In the genomic region with DNA sequence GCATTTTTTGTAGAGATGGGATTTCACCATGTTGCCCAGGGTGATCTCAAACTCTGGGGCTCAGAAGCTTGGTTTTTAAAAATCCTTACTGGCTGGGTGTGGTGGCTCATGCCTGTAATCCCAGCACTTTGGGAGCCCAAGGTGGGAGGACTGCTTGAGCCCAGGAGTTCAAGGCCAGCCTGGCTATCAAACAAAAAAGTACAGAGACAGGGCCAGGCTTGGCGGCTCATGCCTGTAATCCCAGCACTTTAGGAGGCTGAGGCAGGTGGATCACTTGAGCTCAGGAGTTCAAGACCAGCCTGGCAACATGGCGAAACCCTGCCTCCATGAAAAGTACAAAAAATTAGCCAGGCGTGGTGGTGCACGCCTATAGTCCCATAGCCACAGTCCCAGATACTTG, we compare ENCODE assay signal across 1 cellular context.
DNase-seq lines count a peak whose midpoint lies in the region; ATAC-seq, FAIRE-seq and TF ChIP-seq lines count a peak whose summit lies in the region.
"Not testable (repeated sequence)": the region's sequence is repeated elsewhere in the genome, so short reads cannot be mapped to it uniquely, and the experiment has no call there.

No MANE protein-coding gene starts in this region.

- H4K20me1 ChIP-seq in HepG2 (ENCODE audit: insufficient read depth, low read length) = not testable (repeated sequence)

- WGBS in HepG2 (ENCODE audit: low lambda C conversion rate) = 92% methylated on average over 3 of the region's 4 CpGs

- not testable (repeated sequence) for TF ChIP-seq CTCF in HepG2 (CRISPR knock-in tag; IDR thresholded peaks at IDR 0.05)

- in situ Hi-C loops in HepG2 (cut with HindIII; ENCODE audit: extremely low pct_ligation_motif_present, low pct_unique_long_range_greater_than_20kb) = not testable (repeated sequence)

- H3K9me3 ChIP-seq in HepG2 (ENCODE audit: low read length) = not testable (repeated sequence)

- not testable (repeated sequence) for H3K27me3 ChIP-seq in HepG2 (ENCODE audit: control insufficient read depth in 1 of 2, insufficient read depth in 2 of 2, low read length in 2 of 2)

- POLR2A ChIA-PET in HepG2 (lab: Yijun Ruan, JAX) = interaction anchor here (1.5 kb wide), 1 partner anchor 209 kb away, joined by 7 read pairs; no protein-coding TSS in a partner anchor

- peaks cover 52% of the 10 kb centered on the region for H3K4me1 ChIP-seq in HepG2 (ENCODE audit: insufficient read depth, low read length)

- ATAC-seq in HepG2 = not testable (repeated sequence)

- not testable (repeated sequence) for TF ChIP-seq POLR2A in HepG2 (IDR thresholded peaks at IDR 0.05; ENCODE audit: insufficient read depth in 1 of 2, low read depth in 2 of 2, low read length in 2 of 2)

- not testable (repeated sequence) for H3K27ac ChIP-seq in HepG2 (ENCODE audit: extremely low read length, insufficient read depth, low read length)

- BruUV-seq in HepG2 (replicated peaks; lab: Mats Ljungman, UMichigan) = not testable (repeated sequence)

- not testable (repeated sequence) for H3K4me3 ChIP-seq in HepG2 (replicated peaks in 1 of 3; ENCODE audit: insufficient read depth in 1 of 3, low read depth in 2 of 3, low read length in 3 of 3)

- not testable (repeated sequence) for DNase-seq in HepG2 (ENCODE audit: low spot score)

- not testable (repeated sequence) for H3K9ac ChIP-seq in HepG2 (ENCODE audit: insufficient read depth, low read depth, low read length)

- CTCF ChIA-PET in HepG2 (lab: Yijun Ruan, JAX; ENCODE audit: low intra/inter-chr PET ratio, low total read pairs) = not testable (repeated sequence)

- peaks cover 15% of the 10 kb centered on the region for H3K79me2 ChIP-seq in HepG2 (ENCODE audit: insufficient read depth, low read length)

- H3K36me3 ChIP-seq in HepG2 (replicated peaks in 1 of 2; ENCODE audit: control insufficient read depth in 1 of 2, insufficient read depth in 2 of 2, low read length in 2 of 2) = not testable (repeated sequence)

- intact Hi-C loops in HepG2 (cut with micrococcal nuclease; ENCODE audit: unreplicated experiment) = not testable (repeated sequence)

- not testable (repeated sequence) for FAIRE-seq in HepG2 (lab: Jason Lieb, UNC)

- H2AFZ ChIP-seq in HepG2 (ENCODE audit: low read length) = not testable (repeated sequence)

- TF ChIP-seq EP300 in HepG2 (IDR thresholded peaks at IDR 0.05; ENCODE audit: low read depth in 2 of 2, low read length in 2 of 2); HepG2 (CRISPR knock-in tag; IDR thresholded peaks at IDR 0.05; ENCODE audit: borderline replicate concordance): not testable (repeated sequence)

- H3K4me2 ChIP-seq in HepG2 (ENCODE audit: low read depth, low read length) = not testable (repeated sequence)

- not testable (repeated sequence) for TF ChIP-seq RAD21 in HepG2 (CRISPR knock-in tag; IDR thresholded peaks at IDR 0.05)

TF ChIP-seq in HepG2, 621 proteins besides CTCF, POLR2A, EP300 and RAD21:
- TF ChIP-seq ZNF460 (CRISPR knock-in tag; IDR thresholded peaks at IDR 0.05; ENCODE audit: borderline replicate concordance) (peak; percentile 54), HDAC2 (CRISPR knock-in tag; IDR thresholded peaks at IDR 0.05) (0 out of 2 replicates have a peak, but pooled peaks have one; percentile 16), SOX13 (CRISPR knock-in tag; conservative IDR thresholded peaks at IDR 0.05 in 1 of 2, IDR thresholded peaks at IDR 0.05 in 1 of 2) (0 out of 4 replicates have a peak, but pooled peaks of 1 of the 2 experiments have one; percentile 6), SALL1 (CRISPR knock-in tag; IDR thresholded peaks at IDR 0.05) (peak; percentile 20; the same call in 1 of the 2 replicates), SOX6 (CRISPR knock-in tag; IDR thresholded peaks at IDR 0.05) (0 out of 2 replicates have a peak, but pooled peaks have one; percentile 13), ZMYM2 (CRISPR knock-in tag; IDR thresholded peaks at IDR 0.05) (peak; percentile 43; the same call in 1 of the 2 replicates), ZNF263 (CRISPR knock-in tag; IDR thresholded peaks at IDR 0.05) (peak; percentile 89), ZMYM4 (CRISPR knock-in tag; IDR thresholded peaks at IDR 0.05) (peak; percentile 42; the same call in 1 of the 2 replicates)
- TF ChIP-seq, protein P1, sequence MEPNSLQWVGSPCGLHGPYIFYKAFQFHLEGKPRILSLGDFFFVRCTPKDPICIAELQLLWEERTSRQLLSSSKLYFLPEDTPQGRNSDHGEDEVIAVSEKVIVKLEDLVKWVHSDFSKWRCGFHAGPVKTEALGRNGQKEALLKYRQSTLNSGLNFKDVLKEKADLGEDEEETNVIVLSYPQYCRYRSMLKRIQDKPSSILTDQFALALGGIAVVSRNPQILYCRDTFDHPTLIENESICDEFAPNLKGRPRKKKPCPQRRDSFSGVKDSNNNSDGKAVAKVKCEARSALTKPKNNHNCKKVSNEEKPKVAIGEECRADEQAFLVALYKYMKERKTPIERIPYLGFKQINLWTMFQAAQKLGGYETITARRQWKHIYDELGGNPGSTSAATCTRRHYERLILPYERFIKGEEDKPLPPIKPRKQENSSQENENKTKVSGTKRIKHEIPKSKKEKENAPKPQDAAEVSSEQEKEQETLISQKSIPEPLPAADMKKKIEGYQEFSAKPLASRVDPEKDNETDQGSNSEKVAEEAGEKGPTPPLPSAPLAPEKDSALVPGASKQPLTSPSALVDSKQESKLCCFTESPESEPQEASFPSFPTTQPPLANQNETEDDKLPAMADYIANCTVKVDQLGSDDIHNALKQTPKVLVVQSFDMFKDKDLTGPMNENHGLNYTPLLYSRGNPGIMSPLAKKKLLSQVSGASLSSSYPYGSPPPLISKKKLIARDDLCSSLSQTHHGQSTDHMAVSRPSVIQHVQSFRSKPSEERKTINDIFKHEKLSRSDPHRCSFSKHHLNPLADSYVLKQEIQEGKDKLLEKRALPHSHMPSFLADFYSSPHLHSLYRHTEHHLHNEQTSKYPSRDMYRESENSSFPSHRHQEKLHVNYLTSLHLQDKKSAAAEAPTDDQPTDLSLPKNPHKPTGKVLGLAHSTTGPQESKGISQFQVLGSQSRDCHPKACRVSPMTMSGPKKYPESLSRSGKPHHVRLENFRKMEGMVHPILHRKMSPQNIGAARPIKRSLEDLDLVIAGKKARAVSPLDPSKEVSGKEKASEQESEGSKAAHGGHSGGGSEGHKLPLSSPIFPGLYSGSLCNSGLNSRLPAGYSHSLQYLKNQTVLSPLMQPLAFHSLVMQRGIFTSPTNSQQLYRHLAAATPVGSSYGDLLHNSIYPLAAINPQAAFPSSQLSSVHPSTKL (CRISPR knock-in tag; IDR thresholded peaks at IDR 0.05) = 0 out of 2 replicates have a peak, but pooled peaks have one; percentile 19
- TF ChIP-seq, protein P2, sequence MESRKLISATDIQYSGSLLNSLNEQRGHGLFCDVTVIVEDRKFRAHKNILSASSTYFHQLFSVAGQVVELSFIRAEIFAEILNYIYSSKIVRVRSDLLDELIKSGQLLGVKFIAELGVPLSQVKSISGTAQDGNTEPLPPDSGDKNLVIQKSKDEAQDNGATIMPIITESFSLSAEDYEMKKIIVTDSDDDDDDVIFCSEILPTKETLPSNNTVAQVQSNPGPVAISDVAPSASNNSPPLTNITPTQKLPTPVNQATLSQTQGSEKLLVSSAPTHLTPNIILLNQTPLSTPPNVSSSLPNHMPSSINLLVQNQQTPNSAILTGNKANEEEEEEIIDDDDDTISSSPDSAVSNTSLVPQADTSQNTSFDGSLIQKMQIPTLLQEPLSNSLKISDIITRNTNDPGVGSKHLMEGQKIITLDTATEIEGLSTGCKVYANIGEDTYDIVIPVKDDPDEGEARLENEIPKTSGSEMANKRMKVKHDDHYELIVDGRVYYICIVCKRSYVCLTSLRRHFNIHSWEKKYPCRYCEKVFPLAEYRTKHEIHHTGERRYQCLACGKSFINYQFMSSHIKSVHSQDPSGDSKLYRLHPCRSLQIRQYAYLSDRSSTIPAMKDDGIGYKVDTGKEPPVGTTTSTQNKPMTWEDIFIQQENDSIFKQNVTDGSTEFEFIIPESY (CRISPR knock-in tag; IDR thresholded peaks at IDR 0.05) = peak; percentile 63; the same call in 1 of the 2 replicates
- TF ChIP-seq SOX13, SOX6 (IDR thresholded peaks at IDR 0.05): not testable (repeated sequence)
